ENCODE assay signal across 1 cellular context in genomic region chr1:12496154-12496961, GRCh38.
TF ChIP-seq lines count a peak whose summit lies in the region.

No MANE protein-coding gene starts in this region.

TF ChIP-seq in K562, 482 proteins besides CTCF, POLR2A, EP300 and RAD21 (continued from another document):
- no peak for TF ChIP-seq E2F8 (IDR thresholded peaks at IDR 0.05; ENCODE audit: low read depth, partially characterized antibody)
- TF ChIP-seq HINFP (tag; conservative IDR thresholded peaks at IDR 0.05; ENCODE audit: low read depth), result no peak
- 0 out of 2 replicates have a peak, but pooled peaks have one; percentile 25 for TF ChIP-seq KLF1 (tag; IDR thresholded peaks at IDR 0.05)
- peak; percentile 58 for TF ChIP-seq TFAP4 (CRISPR knock-in tag; IDR thresholded peaks at IDR 0.05; ENCODE audit: borderline replicate concordance)
- no peak for TF ChIP-seq NCOA6 (IDR thresholded peaks at IDR 0.05)
- peak; percentile 5 for TF ChIP-seq ZFP36 (IDR thresholded peaks at IDR 0.05; ENCODE audit: low read depth, low read length, partially characterized antibody)
- TF ChIP-seq NCOA4 (IDR thresholded peaks at IDR 0.05; ENCODE audit: partially characterized antibody), result no peak
- TF ChIP-seq ZNF830 (CRISPR knock-in tag; IDR thresholded peaks at IDR 0.05), result no peak
